Comparison of ENCODE assay signal across 1 cellular context in the genomic region with DNA sequence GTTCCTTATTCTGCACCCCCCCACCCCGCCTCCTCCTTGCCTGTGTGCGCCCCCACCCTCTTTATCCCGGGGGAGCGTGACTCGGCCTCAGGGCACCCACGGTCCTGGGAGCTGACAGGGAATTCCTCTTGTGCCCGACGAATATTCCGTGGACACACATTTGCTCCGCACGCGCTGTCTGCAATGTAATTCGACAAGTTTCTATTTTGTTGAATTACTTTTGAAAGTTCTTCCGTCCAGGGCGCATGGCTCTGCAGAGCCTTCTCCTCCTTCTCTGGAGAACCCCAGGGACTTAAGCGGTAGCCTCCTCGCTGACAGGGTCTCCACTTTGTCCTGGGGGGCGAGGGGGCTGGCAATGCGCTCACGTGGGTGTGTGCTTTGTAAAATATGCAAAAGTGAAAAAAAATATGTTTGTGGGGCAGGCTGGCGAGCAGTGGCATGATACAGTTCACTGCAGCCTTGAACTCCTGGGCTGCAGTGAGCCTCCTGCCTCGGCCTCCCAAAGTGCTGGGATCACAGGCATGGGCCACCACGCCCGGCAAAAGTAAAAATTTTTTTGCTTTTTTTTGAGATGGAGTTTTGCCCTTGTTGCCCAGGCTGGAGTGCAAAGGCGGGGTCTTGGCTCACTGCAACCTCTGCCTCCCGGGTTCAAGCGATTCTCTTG.
TF ChIP-seq lines count a peak whose summit lies in the region.

No MANE protein-coding gene starts in this region.

TF ChIP-seq in HepG2, 621 proteins besides CTCF, POLR2A, EP300 and RAD21 (continued from another document and continues in another):
- TF ChIP-seq, protein P1, sequence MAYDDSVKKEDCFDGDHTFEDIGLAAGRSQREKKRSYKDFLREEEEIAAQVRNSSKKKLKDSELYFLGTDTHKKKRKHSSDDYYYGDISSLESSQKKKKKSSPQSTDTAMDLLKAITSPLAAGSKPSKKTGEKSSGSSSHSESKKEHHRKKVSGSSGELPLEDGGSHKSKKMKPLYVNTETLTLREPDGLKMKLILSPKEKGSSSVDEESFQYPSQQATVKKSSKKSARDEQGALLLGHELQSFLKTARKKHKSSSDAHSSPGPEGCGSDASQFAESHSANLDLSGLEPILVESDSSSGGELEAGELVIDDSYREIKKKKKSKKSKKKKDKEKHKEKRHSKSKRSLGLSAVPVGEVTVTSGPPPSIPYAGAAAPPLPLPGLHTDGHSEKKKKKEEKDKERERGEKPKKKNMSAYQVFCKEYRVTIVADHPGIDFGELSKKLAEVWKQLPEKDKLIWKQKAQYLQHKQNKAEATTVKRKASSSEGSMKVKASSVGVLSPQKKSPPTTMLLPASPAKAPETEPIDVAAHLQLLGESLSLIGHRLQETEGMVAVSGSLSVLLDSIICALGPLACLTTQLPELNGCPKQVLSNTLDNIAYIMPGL (CRISPR knock-in tag; IDR thresholded peaks at IDR 0.05; ENCODE audit: borderline replicate concordance in 1 of 2, low read depth in 1 of 2): 0 out of 4 replicates have a peak, but pooled peaks of 1 of the 2 experiments have one; percentile 18
- TF ChIP-seq, protein P2, sequence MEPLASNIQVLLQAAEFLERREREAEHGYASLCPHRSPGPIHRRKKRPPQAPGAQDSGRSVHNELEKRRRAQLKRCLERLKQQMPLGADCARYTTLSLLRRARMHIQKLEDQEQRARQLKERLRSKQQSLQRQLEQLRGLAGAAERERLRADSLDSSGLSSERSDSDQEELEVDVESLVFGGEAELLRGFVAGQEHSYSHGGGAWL (CRISPR knock-in tag; IDR thresholded peaks at IDR 0.05): 0 out of 2 replicates have a peak, but pooled peaks have one; percentile 11
- TF ChIP-seq ZNF274 (CRISPR knock-in tag; IDR thresholded peaks at IDR 0.05) (peak; percentile 72; the same call in 1 of the 2 replicates), ZNF510 (CRISPR knock-in tag; IDR thresholded peaks at IDR 0.05; ENCODE audit: low read depth) (0 out of 2 replicates have a peak, but pooled peaks have one; percentile 53), ZNF225 (CRISPR knock-in tag; IDR thresholded peaks at IDR 0.05) (0 out of 2 replicates have a peak, but pooled peaks have one; percentile 18), NFYC (CRISPR knock-in tag; IDR thresholded peaks at IDR 0.05) (no peak), SOX13 (IDR thresholded peaks at IDR 0.05) (no peak), SOX13 (CRISPR knock-in tag; conservative IDR thresholded peaks at IDR 0.05 in 1 of 2, IDR thresholded peaks at IDR 0.05 in 1 of 2) (no peak), ESRRA (CRISPR knock-in tag; IDR thresholded peaks at IDR 0.05; ENCODE audit: low read depth) (peak; percentile 26; the same call in 1 of the 2 replicates), ZZZ3 (CRISPR knock-in tag; IDR thresholded peaks at IDR 0.05; ENCODE audit: borderline replicate concordance) (peak; percentile 51; the same call in 1 of the 2 replicates), ZNF766 (CRISPR knock-in tag; IDR thresholded peaks at IDR 0.05; ENCODE audit: borderline replicate concordance) (0 out of 2 replicates have a peak, but pooled peaks have one; percentile 11), ZNF720 (CRISPR knock-in tag; IDR thresholded peaks at IDR 0.05) (0 out of 2 replicates have a peak, but pooled peaks have one; percentile 40), KDM3A (CRISPR knock-in tag; IDR thresholded peaks at IDR 0.05; ENCODE audit: low read depth) (0 out of 2 replicates have a peak, but pooled peaks have one; percentile 5), NFYB (CRISPR knock-in tag; IDR thresholded peaks at IDR 0.05) (no peak), ZNF430 (CRISPR knock-in tag; IDR thresholded peaks at IDR 0.05) (0 out of 2 replicates have a peak, but pooled peaks have one; percentile 20), TARDBP (CRISPR knock-in tag; IDR thresholded peaks at IDR 0.05) (0 out of 2 replicates have a peak, but pooled peaks have one; percentile 24), ZNF547 (CRISPR knock-in tag; IDR thresholded peaks at IDR 0.05) (0 out of 2 replicates have a peak, but pooled peaks have one; percentile 39), HIVEP1 (CRISPR knock-in tag; IDR thresholded peaks at IDR 0.05) (peak; percentile 61; the same call in 1 of the 2 replicates), ZNF782 (CRISPR knock-in tag; IDR thresholded peaks at IDR 0.05; ENCODE audit: borderline replicate concordance) (peak; percentile 49; the same call in 1 of the 2 replicates), ZNF251 (CRISPR knock-in tag; IDR thresholded peaks at IDR 0.05) (no peak), ATF1 (CRISPR knock-in tag; IDR thresholded peaks at IDR 0.05) (no peak), ZNF441 (CRISPR knock-in tag; IDR thresholded peaks at IDR 0.05; ENCODE audit: borderline replicate concordance) (0 out of 2 replicates have a peak, but pooled peaks have one; percentile 21), ZNF614 (CRISPR knock-in tag; IDR thresholded peaks at IDR 0.05; ENCODE audit: borderline replicate concordance) (0 out of 2 replicates have a peak, but pooled peaks have one; percentile 11), SOX6 (IDR thresholded peaks at IDR 0.05) (no peak), SOX6 (CRISPR knock-in tag; IDR thresholded peaks at IDR 0.05) (peak; percentile 25; the same call in 1 of the 2 replicates)
- TF ChIP-seq, protein P3, sequence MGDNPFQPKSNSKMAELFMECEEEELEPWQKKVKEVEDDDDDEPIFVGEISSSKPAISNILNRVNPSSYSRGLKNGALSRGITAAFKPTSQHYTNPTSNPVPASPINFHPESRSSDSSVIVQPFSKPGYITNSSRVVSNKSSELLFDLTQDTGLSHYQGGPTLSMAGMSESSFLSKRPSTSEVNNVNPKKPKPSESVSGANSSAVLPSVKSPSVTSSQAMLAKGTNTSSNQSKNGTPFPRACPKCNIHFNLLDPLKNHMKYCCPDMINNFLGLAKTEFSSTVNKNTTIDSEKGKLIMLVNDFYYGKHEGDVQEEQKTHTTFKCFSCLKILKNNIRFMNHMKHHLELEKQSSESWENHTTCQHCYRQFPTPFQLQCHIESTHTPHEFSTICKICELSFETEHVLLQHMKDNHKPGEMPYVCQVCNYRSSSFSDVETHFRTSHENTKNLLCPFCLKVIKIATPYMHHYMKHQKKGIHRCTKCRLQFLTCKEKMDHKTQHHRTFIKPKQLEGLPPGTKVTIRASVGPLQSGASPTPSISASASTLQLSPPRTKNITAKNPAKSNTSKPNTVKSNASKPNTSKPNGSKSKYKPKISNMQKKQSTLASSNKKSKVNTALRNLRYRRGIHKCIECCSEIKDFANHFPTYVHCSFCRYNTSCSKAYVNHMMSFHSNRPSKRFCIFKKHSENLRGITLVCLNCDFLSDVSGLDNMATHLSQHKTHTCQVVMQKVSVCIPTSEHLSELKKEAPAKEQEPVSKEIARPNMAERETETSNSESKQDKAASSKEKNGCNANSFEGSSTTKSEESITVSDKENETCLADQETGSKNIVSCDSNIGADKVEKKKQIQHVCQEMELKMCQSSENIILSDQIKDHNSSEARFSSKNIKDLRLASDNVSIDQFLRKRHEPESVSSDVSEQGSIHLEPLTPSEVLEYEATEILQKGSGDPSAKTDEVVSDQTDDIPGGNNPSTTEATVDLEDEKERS (CRISPR knock-in tag; IDR thresholded peaks at IDR 0.05): no peak
- TF ChIP-seq, protein P4, sequence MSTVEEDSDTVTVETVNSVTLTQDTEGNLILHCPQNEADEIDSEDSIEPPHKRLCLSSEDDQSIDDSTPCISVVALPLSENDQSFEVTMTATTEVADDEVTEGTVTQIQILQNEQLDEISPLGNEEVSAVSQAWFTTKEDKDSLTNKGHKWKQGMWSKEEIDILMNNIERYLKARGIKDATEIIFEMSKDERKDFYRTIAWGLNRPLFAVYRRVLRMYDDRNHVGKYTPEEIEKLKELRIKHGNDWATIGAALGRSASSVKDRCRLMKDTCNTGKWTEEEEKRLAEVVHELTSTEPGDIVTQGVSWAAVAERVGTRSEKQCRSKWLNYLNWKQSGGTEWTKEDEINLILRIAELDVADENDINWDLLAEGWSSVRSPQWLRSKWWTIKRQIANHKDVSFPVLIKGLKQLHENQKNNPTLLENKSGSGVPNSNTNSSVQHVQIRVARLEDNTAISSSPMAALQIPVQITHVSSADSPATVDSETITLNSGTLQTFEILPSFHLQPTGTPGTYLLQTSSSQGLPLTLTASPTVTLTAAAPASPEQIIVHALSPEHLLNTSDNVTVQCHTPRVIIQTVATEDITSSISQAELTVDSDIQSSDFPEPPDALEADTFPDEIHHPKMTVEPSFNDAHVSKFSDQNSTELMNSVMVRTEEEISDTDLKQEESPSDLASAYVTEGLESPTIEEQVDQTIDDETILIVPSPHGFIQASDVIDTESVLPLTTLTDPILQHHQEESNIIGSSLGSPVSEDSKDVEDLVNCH (CRISPR knock-in tag; IDR thresholded peaks at IDR 0.05): 0 out of 2 replicates have a peak, but pooled peaks have one; percentile 48
- TF ChIP-seq, protein P5, sequence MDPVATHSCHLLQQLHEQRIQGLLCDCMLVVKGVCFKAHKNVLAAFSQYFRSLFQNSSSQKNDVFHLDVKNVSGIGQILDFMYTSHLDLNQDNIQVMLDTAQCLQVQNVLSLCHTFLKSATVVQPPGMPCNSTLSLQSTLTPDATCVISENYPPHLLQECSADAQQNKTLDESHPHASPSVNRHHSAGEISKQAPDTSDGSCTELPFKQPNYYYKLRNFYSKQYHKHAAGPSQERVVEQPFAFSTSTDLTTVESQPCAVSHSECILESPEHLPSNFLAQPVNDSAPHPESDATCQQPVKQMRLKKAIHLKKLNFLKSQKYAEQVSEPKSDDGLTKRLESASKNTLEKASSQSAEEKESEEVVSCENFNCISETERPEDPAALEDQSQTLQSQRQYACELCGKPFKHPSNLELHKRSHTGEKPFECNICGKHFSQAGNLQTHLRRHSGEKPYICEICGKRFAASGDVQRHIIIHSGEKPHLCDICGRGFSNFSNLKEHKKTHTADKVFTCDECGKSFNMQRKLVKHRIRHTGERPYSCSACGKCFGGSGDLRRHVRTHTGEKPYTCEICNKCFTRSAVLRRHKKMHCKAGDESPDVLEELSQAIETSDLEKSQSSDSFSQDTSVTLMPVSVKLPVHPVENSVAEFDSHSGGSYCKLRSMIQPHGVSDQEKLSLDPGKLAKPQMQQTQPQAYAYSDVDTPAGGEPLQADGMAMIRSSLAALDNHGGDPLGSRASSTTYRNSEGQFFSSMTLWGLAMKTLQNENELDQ (CRISPR knock-in tag; IDR thresholded peaks at IDR 0.05; ENCODE audit: borderline replicate concordance): no peak
- TF ChIP-seq, protein P6, sequence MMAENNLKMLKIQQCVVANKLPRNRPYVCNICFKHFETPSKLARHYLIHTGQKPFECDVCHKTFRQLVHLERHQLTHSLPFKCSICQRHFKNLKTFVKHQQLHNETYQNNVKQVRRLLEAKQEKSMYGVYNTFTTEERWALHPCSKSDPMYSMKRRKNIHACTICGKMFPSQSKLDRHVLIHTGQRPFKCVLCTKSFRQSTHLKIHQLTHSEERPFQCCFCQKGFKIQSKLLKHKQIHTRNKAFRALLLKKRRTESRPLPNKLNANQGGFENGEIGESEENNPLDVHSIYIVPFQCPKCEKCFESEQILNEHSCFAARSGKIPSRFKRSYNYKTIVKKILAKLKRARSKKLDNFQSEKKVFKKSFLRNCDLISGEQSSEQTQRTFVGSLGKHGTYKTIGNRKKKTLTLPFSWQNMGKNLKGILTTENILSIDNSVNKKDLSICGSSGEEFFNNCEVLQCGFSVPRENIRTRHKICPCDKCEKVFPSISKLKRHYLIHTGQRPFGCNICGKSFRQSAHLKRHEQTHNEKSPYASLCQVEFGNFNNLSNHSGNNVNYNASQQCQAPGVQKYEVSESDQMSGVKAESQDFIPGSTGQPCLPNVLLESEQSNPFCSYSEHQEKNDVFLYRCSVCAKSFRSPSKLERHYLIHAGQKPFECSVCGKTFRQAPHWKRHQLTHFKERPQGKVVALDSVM (CRISPR knock-in tag; IDR thresholded peaks at IDR 0.05): peak; percentile 98
- TF ChIP-seq, protein P7, sequence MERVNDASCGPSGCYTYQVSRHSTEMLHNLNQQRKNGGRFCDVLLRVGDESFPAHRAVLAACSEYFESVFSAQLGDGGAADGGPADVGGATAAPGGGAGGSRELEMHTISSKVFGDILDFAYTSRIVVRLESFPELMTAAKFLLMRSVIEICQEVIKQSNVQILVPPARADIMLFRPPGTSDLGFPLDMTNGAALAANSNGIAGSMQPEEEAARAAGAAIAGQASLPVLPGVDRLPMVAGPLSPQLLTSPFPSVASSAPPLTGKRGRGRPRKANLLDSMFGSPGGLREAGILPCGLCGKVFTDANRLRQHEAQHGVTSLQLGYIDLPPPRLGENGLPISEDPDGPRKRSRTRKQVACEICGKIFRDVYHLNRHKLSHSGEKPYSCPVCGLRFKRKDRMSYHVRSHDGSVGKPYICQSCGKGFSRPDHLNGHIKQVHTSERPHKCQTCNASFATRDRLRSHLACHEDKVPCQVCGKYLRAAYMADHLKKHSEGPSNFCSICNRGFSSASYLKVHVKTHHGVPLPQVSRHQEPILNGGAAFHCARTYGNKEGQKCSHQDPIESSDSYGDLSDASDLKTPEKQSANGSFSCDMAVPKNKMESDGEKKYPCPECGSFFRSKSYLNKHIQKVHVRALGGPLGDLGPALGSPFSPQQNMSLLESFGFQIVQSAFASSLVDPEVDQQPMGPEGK (CRISPR knock-in tag; IDR thresholded peaks at IDR 0.05): peak; percentile 74
- TF ChIP-seq, protein P8, sequence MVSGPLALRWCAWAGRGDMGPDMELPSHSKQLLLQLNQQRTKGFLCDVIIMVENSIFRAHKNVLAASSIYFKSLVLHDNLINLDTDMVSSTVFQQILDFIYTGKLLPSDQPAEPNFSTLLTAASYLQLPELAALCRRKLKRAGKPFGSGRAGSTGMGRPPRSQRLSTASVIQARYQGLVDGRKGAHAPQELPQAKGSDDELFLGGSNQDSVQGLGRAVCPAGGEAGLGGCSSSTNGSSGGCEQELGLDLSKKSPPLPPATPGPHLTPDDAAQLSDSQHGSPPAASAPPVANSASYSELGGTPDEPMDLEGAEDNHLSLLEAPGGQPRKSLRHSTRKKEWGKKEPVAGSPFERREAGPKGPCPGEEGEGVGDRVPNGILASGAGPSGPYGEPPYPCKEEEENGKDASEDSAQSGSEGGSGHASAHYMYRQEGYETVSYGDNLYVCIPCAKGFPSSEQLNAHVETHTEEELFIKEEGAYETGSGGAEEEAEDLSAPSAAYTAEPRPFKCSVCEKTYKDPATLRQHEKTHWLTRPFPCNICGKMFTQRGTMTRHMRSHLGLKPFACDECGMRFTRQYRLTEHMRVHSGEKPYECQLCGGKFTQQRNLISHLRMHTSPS (CRISPR knock-in tag; IDR thresholded peaks at IDR 0.05; ENCODE audit: low read depth): no peak
- TF ChIP-seq, protein P9, sequence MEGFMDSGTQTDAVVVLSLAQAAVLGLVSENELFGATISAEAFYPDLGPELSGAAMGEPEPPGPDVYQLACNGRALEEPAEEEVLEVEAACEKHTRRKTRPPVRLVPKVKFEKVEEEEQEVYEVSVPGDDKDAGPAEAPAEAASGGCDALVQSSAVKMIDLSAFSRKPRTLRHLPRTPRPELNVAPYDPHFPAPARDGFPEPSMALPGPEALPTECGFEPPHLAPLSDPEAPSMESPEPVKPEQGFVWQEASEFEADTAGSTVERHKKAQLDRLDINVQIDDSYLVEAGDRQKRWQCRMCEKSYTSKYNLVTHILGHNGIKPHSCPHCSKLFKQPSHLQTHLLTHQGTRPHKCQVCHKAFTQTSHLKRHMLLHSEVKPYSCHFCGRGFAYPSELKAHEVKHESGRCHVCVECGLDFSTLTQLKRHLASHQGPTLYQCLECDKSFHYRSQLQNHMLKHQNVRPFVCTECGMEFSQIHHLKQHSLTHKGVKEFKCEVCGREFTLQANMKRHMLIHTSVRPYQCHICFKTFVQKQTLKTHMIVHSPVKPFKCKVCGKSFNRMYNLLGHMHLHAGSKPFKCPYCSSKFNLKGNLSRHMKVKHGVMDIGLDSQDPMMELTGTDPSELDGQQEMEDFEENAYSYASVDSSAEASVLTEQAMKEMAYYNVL (CRISPR knock-in tag; IDR thresholded peaks at IDR 0.05; ENCODE audit: borderline replicate concordance): 0 out of 2 replicates have a peak, but pooled peaks have one; percentile 37
